In the genomic region with DNA sequence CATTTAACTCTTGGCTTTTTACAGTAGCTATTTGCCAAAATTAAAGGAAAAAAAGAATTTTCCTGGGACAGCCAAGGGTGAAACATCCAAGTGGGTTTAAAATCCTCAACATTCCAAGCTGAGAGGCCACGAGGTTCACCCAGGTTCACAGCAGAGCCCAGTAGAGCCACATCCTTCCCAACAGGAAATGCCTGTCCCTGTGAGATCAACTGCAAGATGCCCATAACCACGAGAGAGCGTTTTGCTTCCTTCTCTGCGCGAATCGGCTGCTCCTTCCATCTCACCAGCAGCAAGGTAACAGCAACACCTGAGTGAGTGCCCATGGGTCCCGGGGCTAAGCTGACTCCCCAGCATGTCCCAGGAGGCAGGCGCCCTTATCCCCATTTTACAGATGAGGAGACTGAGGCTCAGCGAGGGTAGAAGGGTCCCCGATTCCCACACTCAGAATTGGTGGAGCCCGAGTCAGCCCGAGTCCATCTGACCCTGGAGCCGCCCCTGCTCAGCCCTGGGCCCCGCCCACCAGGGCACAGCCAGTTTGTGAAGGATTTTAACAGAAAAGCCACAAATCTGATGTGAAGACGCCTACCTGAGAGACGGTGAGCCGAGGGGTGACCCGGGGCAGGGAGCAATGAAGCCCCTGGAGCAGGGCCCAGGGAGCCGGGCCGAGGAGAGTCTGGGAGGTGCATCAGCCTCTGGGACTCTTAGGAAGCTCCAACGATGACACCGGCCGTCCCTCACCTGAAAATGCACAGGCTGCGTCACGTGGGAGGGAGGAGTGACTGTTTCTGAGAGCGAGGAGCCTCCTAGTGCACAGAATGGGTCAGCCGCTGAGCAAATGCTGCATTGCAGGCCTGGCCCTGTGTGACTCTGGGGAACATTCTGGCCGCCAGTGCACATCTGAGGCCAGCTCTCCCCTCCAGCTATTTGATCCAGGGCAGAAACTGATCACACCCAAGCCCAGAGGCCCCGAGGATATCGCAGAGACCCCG, we compare ENCODE assay signal across 2 cellular contexts.
TF ChIP-seq lines count a peak whose summit lies in the region.

No MANE protein-coding gene starts in this region.

TF ChIP-seq in Ishikawa, 13 proteins besides CTCF, POLR2A, EP300 and RAD21 (continued from another document):
- TF ChIP-seq, protein P1, sequence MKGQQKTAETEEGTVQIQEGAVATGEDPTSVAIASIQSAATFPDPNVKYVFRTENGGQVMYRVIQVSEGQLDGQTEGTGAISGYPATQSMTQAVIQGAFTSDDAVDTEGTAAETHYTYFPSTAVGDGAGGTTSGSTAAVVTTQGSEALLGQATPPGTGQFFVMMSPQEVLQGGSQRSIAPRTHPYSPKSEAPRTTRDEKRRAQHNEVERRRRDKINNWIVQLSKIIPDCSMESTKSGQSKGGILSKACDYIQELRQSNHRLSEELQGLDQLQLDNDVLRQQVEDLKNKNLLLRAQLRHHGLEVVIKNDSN (IDR thresholded peaks at IDR 0.05): peak; percentile 12; the same call in 1 of the 2 replicates
TF ChIP-seq in Ishikawa: peak in this region for 1.

TF ChIP-seq in GM12878, 131 proteins besides CTCF, POLR2A, EP300 and RAD21 (continued from another document):
- TF ChIP-seq, protein P1 (IDR thresholded peaks at IDR 0.05; ENCODE audit: borderline replicate concordance, extremely low read length, insufficient read depth, low read depth, low read length): peak; percentile 52
- TF ChIP-seq ASH2L (IDR thresholded peaks at IDR 0.05; ENCODE audit: borderline replicate concordance, low read depth): no peak
TF ChIP-seq in GM12878: peak in this region for 1.
